In the genomic region with DNA sequence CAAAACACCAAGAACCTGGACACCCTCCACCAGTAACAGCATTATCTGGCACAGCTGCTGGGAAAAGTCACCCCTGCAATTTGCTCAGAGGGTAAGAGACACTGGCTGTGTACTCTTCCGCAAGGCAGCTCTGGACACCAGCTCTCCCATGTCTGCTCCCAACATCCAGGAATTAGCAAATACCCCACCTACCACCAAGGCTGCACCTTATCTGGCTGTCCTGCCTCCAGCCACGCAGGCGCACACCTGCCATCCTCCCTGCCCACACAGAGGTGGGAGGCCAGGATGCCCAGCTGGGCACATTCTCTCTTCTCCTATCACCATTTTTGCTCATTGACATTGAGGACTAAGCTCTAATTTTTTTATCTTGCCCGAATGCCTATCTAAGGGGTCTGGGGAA, we compare ENCODE assay signal across 1 cellular context.
TF ChIP-seq lines count a peak whose summit lies in the region.

No MANE protein-coding gene starts in this region.

TF ChIP-seq in HepG2, 621 proteins besides CTCF, POLR2A, EP300 and RAD21:
- 0 out of 2 replicates have a peak, but pooled peaks have one; percentile 21 for TF ChIP-seq ZSCAN25 (CRISPR knock-in tag; IDR thresholded peaks at IDR 0.05)
- no peak for TF ChIP-seq MAFK (conservative IDR thresholded peaks at IDR 0.05 in 1 of 2, IDR thresholded peaks at IDR 0.05 in 1 of 2; ENCODE audit: low read length in 2 of 2)
